ENCODE assay signal across 12 cellular contexts in the genomic region with DNA sequence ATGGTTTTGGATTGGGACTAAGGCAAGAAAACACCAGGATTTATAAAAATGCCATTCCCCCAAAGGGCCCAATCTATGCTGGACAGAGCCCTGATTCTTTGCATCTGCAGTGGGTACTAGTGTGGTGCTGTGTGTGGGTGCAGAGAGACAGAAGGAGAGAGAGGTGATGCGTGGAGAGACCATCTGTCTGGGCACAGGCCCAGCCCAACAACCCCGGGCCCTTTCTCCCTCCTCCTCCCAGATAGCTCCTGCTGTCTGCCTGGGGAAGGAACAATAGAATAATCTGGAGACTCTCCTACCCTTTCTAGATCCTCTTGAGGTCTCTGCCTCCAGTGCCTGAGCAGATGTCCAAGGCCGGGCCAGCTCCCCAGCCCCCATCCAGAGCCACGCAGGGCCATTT. TPM values are rescaled to one million over a fixed set of nuclear protein-coding genes. Genes with fewer than 3 reads are reported as not detected.
DNase-seq lines count a peak whose midpoint lies in the region; ATAC-seq and TF ChIP-seq lines count a peak whose summit lies in the region.
"Had no signal": no experiment of that assay in that cellular context is flagged by ENCODE, and none has a peak within 500 bp of the region (broad histone marks: within the 10 kb centered on the region; RNA-seq: fewer than 3 reads in every experiment).

No MANE protein-coding gene starts in this region.

- H3K27me3 Mint-ChIP-seq in type B pancreatic cell, result peaks cover 7% of the 10 kb centered on the region

- no peaks in the 10 kb centered on the region for H3K27me3 ChIP-seq in WERI-Rb-1 (ENCODE audit: insufficient read depth, low read depth, severe bottlenecking)
- no peaks in the 10 kb centered on the region for H3K27me3 ChIP-seq in layer of hippocampus (ENCODE audit: control insufficient read depth, insufficient read depth, low read length)

- DNase-seq in NCI-H1417 (lab: John Stamatoyannopoulos, UW) (peak in 2 of 3 experiments; percentile 58 to 66), NCI-H1417 treated with DMSO at 0.1 percent for 48 hours (lab: John Stamatoyannopoulos, UW) (no peak), WERI-Rb-1 (peak; percentile 83), type B pancreatic cell (ENCODE audit: extremely low spot score, unreplicated experiment) (no peak), HCEC 1CT (no peak)
- DNase-seq in activated T-cell treated with anti-CD3 and anti-CD28 coated beads, Interleukin-2, amount 50 U/mL, for 1 hour, result no peak
- DNase-seq: activated CD8-positive, alpha-beta memory T cell treated with anti-CD3 and anti-CD28 coated beads for 24 hours; islet precursor cell; NCI-H1930 had no signal

- peaks cover 14% of the 10 kb centered on the region; the same call in 1 of the 2 replicates for H3K36me3 ChIP-seq in WERI-Rb-1

- H3K36me3 Mint-ChIP-seq in type B pancreatic cell, result no peaks in the 10 kb centered on the region

- H3K4me1 Mint-ChIP-seq in type B pancreatic cell (ENCODE audit: unreplicated experiment), result peaks cover 58% of the 10 kb centered on the region

- H3K9me3 Mint-ChIP-seq in type B pancreatic cell, result no peaks in the 10 kb centered on the region

- peak overlapping the region; percentile 69 for H3K4me3 ChIP-seq in WERI-Rb-1 (ENCODE audit: low read depth, low read length)

- no peaks in the 10 kb centered on the region for H3K9me3 ChIP-seq in WERI-Rb-1 (ENCODE audit: severe bottlenecking)

- no peak for ATAC-seq in HG02759 (IDR thresholded peaks at IDR 0.05; ENCODE audit: unreplicated experiment)

- H3K27ac ChIP-seq in WERI-Rb-1 (peak overlapping the region; percentile 98), layer of hippocampus (ENCODE audit: low read depth, low read length) (peak overlapping the region; percentile 91)
- H3K27ac ChIP-seq: epithelial cell of prostate had no signal

- H3K4me3 Mint-ChIP-seq in type B pancreatic cell, result no peak overlapping the region

- H3K27ac Mint-ChIP-seq in type B pancreatic cell, result peak overlapping the region; percentile 3

- TF ChIP-seq CTCF in WERI-Rb-1 (IDR thresholded peaks at IDR 0.05; ENCODE audit: low read depth, low read length) (no peak), type B pancreatic cell (conservative IDR thresholded peaks at IDR 0.05) (no peak)

RNA-seq across cellular contexts. Expression of a gene that starts 15.1 kb away (rescaled TPM):
- 0.31 and 2.9 TPM in 2 replicates for total RNA-seq in type B pancreatic cell (ENCODE audit: low replicate concordance)

Comparison
In these comparisons a context has a peak if more than half of its experiments do, and no peak if none do; other contexts are left out.
1. DNase-seq: peak in NCI-H1417 (2 of 3) and WERI-Rb-1 (single experiment); none in NCI-H1417 treated with DMSO at 0.1 percent for 48 hours (single experiment), type B pancreatic cell (single experiment), activated T-cell treated with anti-CD3 and anti-CD28 coated beads, Interleukin-2, amount 50 U/mL, for 1 hour (single experiment) and HCEC 1CT (single experiment).